Comparison of ENCODE assay signal across 9 cellular contexts in genomic region chr5:171272996-171273970, GRCh38. TPM values are rescaled to one million over a fixed set of nuclear protein-coding genes. Genes with fewer than 3 reads are reported as not detected.
DNase-seq lines count a peak whose midpoint lies in the region; ATAC-seq, FAIRE-seq and TF ChIP-seq lines count a peak whose summit lies in the region.
"Had no signal": no experiment of that assay in that cellular context is flagged by ENCODE, and none has a peak within 500 bp of the region (broad histone marks: within the 10 kb centered on the region; RNA-seq: fewer than 3 reads in every experiment).

No MANE protein-coding gene starts in this region.

- ATAC-seq in WTC11 (peak; percentile 99), HepG2 (peak; percentile 80), GM18511 (IDR thresholded peaks at IDR 0.05; ENCODE audit: unreplicated experiment) (no peak)

- no peak for TF ChIP-seq EP300 in HepG2 (IDR thresholded peaks at IDR 0.05; ENCODE audit: low read depth in 2 of 2, low read length in 2 of 2)
- TF ChIP-seq EP300 in HepG2 (CRISPR knock-in tag; IDR thresholded peaks at IDR 0.05; ENCODE audit: borderline replicate concordance), result no peak

- no peaks in the 10 kb centered on the region for H3K4me1 ChIP-seq in HepG2 (ENCODE audit: insufficient read depth, low read length)

- no peak overlapping the region for H3K4me3 Mint-ChIP-seq in WTC11

- peaks cover 6% of the 10 kb centered on the region for H3K9me3 Mint-ChIP-seq in WTC11

- H3K27ac ChIP-seq in HepG2 (ENCODE audit: extremely low read length, insufficient read depth, low read length), result no peak overlapping the region
- H3K27ac ChIP-seq: neutrophil had no signal

- in situ Hi-C loops in HepG2 (cut with HindIII; ENCODE audit: extremely low pct_ligation_motif_present, low pct_unique_long_range_greater_than_20kb), result no loop called here

- H3K9me3 ChIP-seq in HepG2 (ENCODE audit: low read length), result no peaks in the 10 kb centered on the region
- H3K9me3 ChIP-seq: neutrophil had no signal

- no peaks in the 10 kb centered on the region for H3K27me3 Mint-ChIP-seq in WTC11 (ENCODE audit: low read depth)

- intact Hi-C loops in HepG2 (cut with micrococcal nuclease; ENCODE audit: unreplicated experiment), result loop anchor here (1.0 kb wide), 1 partner anchor 69 kb away; no protein-coding TSS in a partner anchor

- no peak overlapping the region for H2AFZ ChIP-seq in HepG2 (ENCODE audit: low read length)

- 0 out of 2 replicates have a peak, but pooled peaks cover 4% of the 10 kb centered on the region for H3K36me3 Mint-ChIP-seq in WTC11

- TF ChIP-seq CTCF in WTC11 (IDR thresholded peaks at IDR 0.05) (no peak), HepG2 (CRISPR knock-in tag; IDR thresholded peaks at IDR 0.05) (peak; percentile 56)

- H3K27me3 ChIP-seq in HepG2 (ENCODE audit: control insufficient read depth in 1 of 2, insufficient read depth in 2 of 2, low read length in 2 of 2), result no peaks in the 10 kb centered on the region

- no peak for FAIRE-seq in HepG2 (lab: Jason Lieb, UNC)

- H3K79me2 ChIP-seq in HepG2 (ENCODE audit: insufficient read depth, low read length), result no peaks in the 10 kb centered on the region

- 0% methylated on average over 2 of the region's 2 CpGs for WGBS in HepG2 (ENCODE audit: low lambda C conversion rate)

- no TSS peak for BruUV-seq in HepG2 (replicated peaks; lab: Mats Ljungman, UMichigan)

- no peak overlapping the region for H3K4me2 ChIP-seq in HepG2 (ENCODE audit: low read depth, low read length)

- peaks cover 5% of the 10 kb centered on the region for H3K4me1 Mint-ChIP-seq in WTC11

- no peaks in the 10 kb centered on the region for H3K36me3 ChIP-seq in HepG2 (replicated peaks in 1 of 2; ENCODE audit: control insufficient read depth in 1 of 2, insufficient read depth in 2 of 2, low read length in 2 of 2)
- H3K36me3 ChIP-seq: neutrophil had no signal

- no peak overlapping the region for H3K4me3 ChIP-seq in HepG2 (replicated peaks in 1 of 3; ENCODE audit: insufficient read depth in 1 of 3, low read depth in 2 of 3, low read length in 3 of 3)

- POLR2A ChIA-PET in WTC11 (lab: Charles Lee) (interaction anchor here (0.5 kb wide), 1 partner anchor 62 kb away, joined by 3 read pairs; no protein-coding TSS in a partner anchor), HepG2 (lab: Yijun Ruan, JAX) (no interaction called here)

- CTCF ChIA-PET in WTC11 (lab: Charles Lee), result interaction anchor here (0.7 to 2.4 kb wide), 7 partner anchors 9 to 144 kb away, joined by 3 to 17 read pairs (median 3); no protein-coding TSS in a partner anchor
- CTCF ChIA-PET in HepG2 (lab: Yijun Ruan, JAX; ENCODE audit: low intra/inter-chr PET ratio, low total read pairs), result no interaction called here

- DNase-seq in DMS 273 (lab: John Stamatoyannopoulos, UW; ENCODE audit: unreplicated experiment) (peak; percentile 59), DMS 273 treated with DMSO at 0.1 percent for 48 hours (lab: John Stamatoyannopoulos, UW) (no peak), HT1080 (ENCODE audit: low read depth) (peak; percentile 42), WTC11 (ENCODE audit: low spot score) (peak; percentile 41), HepG2 (ENCODE audit: low spot score) (peak; percentile 25), amniotic stem cell (lab: John Stamatoyannopoulos, UW) (no peak), SHP77 (lab: John Stamatoyannopoulos, UW) (no peak)

- no peak overlapping the region for H3K27ac Mint-ChIP-seq in WTC11

- no peaks in the 10 kb centered on the region for H4K20me1 ChIP-seq in HepG2 (ENCODE audit: insufficient read depth, low read length)

- no peak for TF ChIP-seq RAD21 in HepG2 (CRISPR knock-in tag; IDR thresholded peaks at IDR 0.05)

- H3K9ac ChIP-seq in HepG2 (ENCODE audit: insufficient read depth, low read depth, low read length), result no peak overlapping the region

- TF ChIP-seq POLR2A in HepG2 (IDR thresholded peaks at IDR 0.05; ENCODE audit: insufficient read depth in 1 of 2, low read depth in 2 of 2, low read length in 2 of 2), result no peak

TF ChIP-seq in WTC11, 78 proteins besides CTCF, POLR2A, EP300 and RAD21:
- no peak for TF ChIP-seq TP53 (CRISPR knock-in tag; IDR thresholded peaks at IDR 0.05)
- no peak for TF ChIP-seq KAT7 (CRISPR knock-in tag; IDR thresholded peaks at IDR 0.05; ENCODE audit: borderline replicate concordance)

TF ChIP-seq in HepG2, 621 proteins besides CTCF, POLR2A, EP300 and RAD21:
- no peak for TF ChIP-seq MTF1 (CRISPR knock-in tag; IDR thresholded peaks at IDR 0.05)
- TF ChIP-seq BRD4 (CRISPR knock-in tag; IDR thresholded peaks at IDR 0.05), result no peak
- no peak for TF ChIP-seq RARA (CRISPR knock-in tag; IDR thresholded peaks at IDR 0.05)
- peak; percentile 59 for TF ChIP-seq STAG1 (CRISPR knock-in tag; IDR thresholded peaks at IDR 0.05)
- TF ChIP-seq ZNF577 (CRISPR knock-in tag; IDR thresholded peaks at IDR 0.05; ENCODE audit: borderline replicate concordance, low read depth), result no peak

RNA-seq across cellular contexts. Expression of gene TLX3, which starts 35.8 kb away (rescaled TPM):
- total RNA-seq in HT1080 (2014; rRNA removed; shearing (Covaris generic)), result not detected in 2 replicates
- not detected in 2 replicates for polyA plus RNA-seq in HT1080 (2015; cell fraction: cytosol; rRNA removed)
- polyA plus RNA-seq in HT1080 (2015; cell fraction: nucleus; rRNA removed), result not detected in 2 replicates
- total RNA-seq in WTC11 (2021) (0.11 to 0.16 TPM in 2 of 3 replicates, not detected in the other), HepG2 (2016; rRNA removed; fragmentation: Illumina TruSeq; extraction: Trizol) (not detected in 2 replicates)
- not detected in 2 replicates for total RNA-seq in HepG2 (2016; cell fraction: cytosol; rRNA removed; fragmentation: Illumina TruSeq; extraction: Trizol; ENCODE audit: low read depth)
- not detected in 2 replicates for total RNA-seq in HepG2 (2016; cell fraction: insoluble cytoplasmic fraction; rRNA removed; fragmentation: Illumina TruSeq; extraction: Trizol)
- not detected in 2 replicates for total RNA-seq in HepG2 (2016; cell fraction: membrane; rRNA removed; fragmentation: Illumina TruSeq; extraction: Trizol)
- not detected in 2 replicates for total RNA-seq in HepG2 (2016; cell fraction: nucleus; rRNA removed; fragmentation: Illumina TruSeq; extraction: Trizol)
- not detected in 2 replicates for polyA plus RNA-seq in HepG2 (2011; rRNA removed)
- not detected in 2 replicates for polyA plus RNA-seq in HepG2 (2011; cell fraction: cytosol; rRNA removed)
- polyA plus RNA-seq in HepG2 (2011; cell fraction: nucleus; rRNA removed), result not detected in 2 replicates
- not detected in 2 replicates for polyA plus RNA-seq in HepG2 (2012)
- polyA plus RNA-seq in HepG2 (2016; cell fraction: cytosol; fragmentation: Illumina TruSeq; extraction: Trizol; ENCODE audit: low read depth), result not detected in 2 replicates
- polyA plus RNA-seq in HepG2 (2016; cell fraction: insoluble cytoplasmic fraction; fragmentation: Illumina TruSeq; extraction: Trizol; ENCODE audit: low read depth), result not detected in 2 replicates
- not detected in 2 replicates for polyA plus RNA-seq in HepG2 (2016; cell fraction: membrane; fragmentation: Illumina TruSeq; extraction: Trizol; ENCODE audit: low read depth)
- not detected in 2 replicates for polyA plus RNA-seq in HepG2 (2016; cell fraction: nucleus; fragmentation: Illumina TruSeq; extraction: Trizol; ENCODE audit: insufficient read depth, low read depth)
- 0.82 TPM in 1 of 2 replicates, not detected in the other for polyA minus RNA-seq in HepG2 (2011; rRNA and poly(A)+ RNA removed; ENCODE audit: low replicate concordance)
- polyA minus RNA-seq in HepG2 (2011; cell fraction: cytosol; rRNA and poly(A)+ RNA removed), result not detected in 2 replicates
- not detected in 2 replicates for polyA minus RNA-seq in HepG2 (2011; cell fraction: nucleus; rRNA and poly(A)+ RNA removed)

Comparison
In these comparisons a context has a peak if more than half of its experiments do, and no peak if none do; other contexts are left out.
1. DNase-seq: peak in DMS 273 (single experiment), HT1080 (single experiment), WTC11 (single experiment) and HepG2 (single experiment); none in DMS 273 treated with DMSO at 0.1 percent for 48 hours (single experiment), amniotic stem cell (single experiment) and SHP77 (0 of 2).